1 cellular context compared by ENCODE assay signal in genomic region chr10:26776258-26776657, GRCh38.
TF ChIP-seq lines count a peak whose summit lies in the region.

No MANE protein-coding gene starts in this region.

TF ChIP-seq in WTC11, 78 proteins besides CTCF, POLR2A, EP300 and RAD21 (continued from another document):
- no peak for TF ChIP-seq IRF2 (CRISPR knock-in tag; IDR thresholded peaks at IDR 0.05; ENCODE audit: borderline replicate concordance, low read depth)
- no peak for TF ChIP-seq ZNF396 (CRISPR knock-in tag; IDR thresholded peaks at IDR 0.05; ENCODE audit: borderline replicate concordance)
- TF ChIP-seq NR2C2 (CRISPR knock-in tag; IDR thresholded peaks at IDR 0.05), result no peak
- no peak for TF ChIP-seq ZNF232 (CRISPR knock-in tag; IDR thresholded peaks at IDR 0.05)
- TF ChIP-seq, protein P1, sequence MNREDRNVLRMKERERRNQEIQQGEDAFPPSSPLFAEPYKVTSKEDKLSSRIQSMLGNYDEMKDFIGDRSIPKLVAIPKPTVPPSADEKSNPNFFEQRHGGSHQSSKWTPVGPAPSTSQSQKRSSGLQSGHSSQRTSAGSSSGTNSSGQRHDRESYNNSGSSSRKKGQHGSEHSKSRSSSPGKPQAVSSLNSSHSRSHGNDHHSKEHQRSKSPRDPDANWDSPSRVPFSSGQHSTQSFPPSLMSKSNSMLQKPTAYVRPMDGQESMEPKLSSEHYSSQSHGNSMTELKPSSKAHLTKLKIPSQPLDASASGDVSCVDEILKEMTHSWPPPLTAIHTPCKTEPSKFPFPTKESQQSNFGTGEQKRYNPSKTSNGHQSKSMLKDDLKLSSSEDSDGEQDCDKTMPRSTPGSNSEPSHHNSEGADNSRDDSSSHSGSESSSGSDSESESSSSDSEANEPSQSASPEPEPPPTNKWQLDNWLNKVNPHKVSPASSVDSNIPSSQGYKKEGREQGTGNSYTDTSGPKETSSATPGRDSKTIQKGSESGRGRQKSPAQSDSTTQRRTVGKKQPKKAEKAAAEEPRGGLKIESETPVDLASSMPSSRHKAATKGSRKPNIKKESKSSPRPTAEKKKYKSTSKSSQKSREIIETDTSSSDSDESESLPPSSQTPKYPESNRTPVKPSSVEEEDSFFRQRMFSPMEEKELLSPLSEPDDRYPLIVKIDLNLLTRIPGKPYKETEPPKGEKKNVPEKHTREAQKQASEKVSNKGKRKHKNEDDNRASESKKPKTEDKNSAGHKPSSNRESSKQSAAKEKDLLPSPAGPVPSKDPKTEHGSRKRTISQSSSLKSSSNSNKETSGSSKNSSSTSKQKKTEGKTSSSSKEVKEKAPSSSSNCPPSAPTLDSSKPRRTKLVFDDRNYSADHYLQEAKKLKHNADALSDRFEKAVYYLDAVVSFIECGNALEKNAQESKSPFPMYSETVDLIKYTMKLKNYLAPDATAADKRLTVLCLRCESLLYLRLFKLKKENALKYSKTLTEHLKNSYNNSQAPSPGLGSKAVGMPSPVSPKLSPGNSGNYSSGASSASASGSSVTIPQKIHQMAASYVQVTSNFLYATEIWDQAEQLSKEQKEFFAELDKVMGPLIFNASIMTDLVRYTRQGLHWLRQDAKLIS (CRISPR knock-in tag; IDR thresholded peaks at IDR 0.05; ENCODE audit: borderline replicate concordance), result no peak
- no peak for TF ChIP-seq NR1H2 (CRISPR knock-in tag; IDR thresholded peaks at IDR 0.05)
